In genomic region chr7:82358923-82359322, GRCh38 we compare ENCODE assay signal across 21 cellular contexts.
DNase-seq lines count a peak whose midpoint lies in the region; ATAC-seq and TF ChIP-seq lines count a peak whose summit lies in the region.
"Had no signal": no experiment of that assay in that cellular context is flagged by ENCODE, and none has a peak within 500 bp of the region (broad histone marks: within the 10 kb centered on the region; RNA-seq: fewer than 3 reads in every experiment).

No MANE protein-coding gene starts in this region.

- H3K79me2 ChIP-seq in neural progenitor cell (ENCODE audit: low read depth) (no peaks in the 10 kb centered on the region), Karpas-422 (ENCODE audit: low read length) (no peaks in the 10 kb centered on the region)

- H2AFZ ChIP-seq in neural progenitor cell (replicated peaks) = peak overlapping the region; percentile 58
- H2AFZ ChIP-seq in Karpas-422 (ENCODE audit: low read length) = no peak overlapping the region
- H2AFZ ChIP-seq: GM23248 had no signal

- H3K4me1 Mint-ChIP-seq in WTC11 (peaks cover 40% of the 10 kb centered on the region), neural progenitor cell (peaks cover 37% of the 10 kb centered on the region)
- H3K4me1 Mint-ChIP-seq: B cell; CD4-positive, CD25-positive, alpha-beta regulatory T cell had no signal

- no peaks in the 10 kb centered on the region for H4K20me1 ChIP-seq in neural progenitor cell (ENCODE audit: low read depth)
- H4K20me1 ChIP-seq in Karpas-422 (ENCODE audit: insufficient read depth, low read depth, low read length) = no peaks in the 10 kb centered on the region
- H4K20me1 ChIP-seq: BLaER1 had no signal

- H3K4me3 ChIP-seq in dorsolateral prefrontal cortex (peak overlapping the region in 15 of 59 donors; percentile 1 to 37 (median 23)), neural progenitor cell (no peak overlapping the region), Karpas-422 (ENCODE audit: low read length) (no peak overlapping the region)
- H3K4me3 ChIP-seq: BLaER1, GM23248 had no signal

- H3K9me3 ChIP-seq in neural progenitor cell (ENCODE audit: low read depth) (no peaks in the 10 kb centered on the region), Karpas-422 (ENCODE audit: low read length) (peaks cover 22% of the 10 kb centered on the region; the same call in 1 of the 2 replicates)
- H3K9me3 ChIP-seq: BLaER1, Caco-2 had no signal

- intact Hi-C loops in dorsolateral prefrontal cortex (cut with DNase I) = loop anchor here in 1 of 2 donors (10.0 kb wide), 1 partner anchor 86 kb away; the partner anchor contains the start of gene CACNA2D1

- no peak overlapping the region for H3K4me2 ChIP-seq in neural progenitor cell
- H3K4me2 ChIP-seq in Karpas-422 (ENCODE audit: low read depth, low read length, poor library complexity, severe bottlenecking) = no peak overlapping the region
- H3K4me2 ChIP-seq: BLaER1 had no signal

- H3K27ac ChIP-seq in dorsolateral prefrontal cortex (peak overlapping the region in 48 of 59 donors; percentile 0 to 77 (median 44)), neural progenitor cell (no peak overlapping the region), Karpas-422 (ENCODE audit: low read length) (no peak overlapping the region)
- H3K27ac ChIP-seq: 22Rv1, BLaER1, C4-2B, GM23248 had no signal

- no peak for TF ChIP-seq CTCF in WTC11 (IDR thresholded peaks at IDR 0.05)
- TF ChIP-seq CTCF in dorsolateral prefrontal cortex (IDR thresholded peaks at IDR 0.05 in 54 of 56, conservative IDR thresholded peaks at IDR 0.05 in 2 of 56; ENCODE audit: low read depth in 1 of 56, partially characterized antibody in 56 of 56) = no peak
- no peak for TF ChIP-seq CTCF in neural progenitor cell (IDR thresholded peaks at IDR 0.05)

- no peaks in the 10 kb centered on the region for H3F3A ChIP-seq in neural progenitor cell (ENCODE audit: low read depth)

- no peaks in the 10 kb centered on the region for H3K36me3 Mint-ChIP-seq in WTC11
- no peaks in the 10 kb centered on the region for H3K36me3 Mint-ChIP-seq in neural progenitor cell
- H3K36me3 Mint-ChIP-seq: CD4-positive, CD25-positive, alpha-beta regulatory T cell; CD8-positive, alpha-beta T cell had no signal

- DNase-seq in DMS 273 (lab: John Stamatoyannopoulos, UW; ENCODE audit: unreplicated experiment) (peak; percentile 36), DMS 273 treated with DMSO at 0.1 percent for 48 hours (lab: John Stamatoyannopoulos, UW) (no peak), WTC11 (ENCODE audit: low spot score) (no peak), dorsolateral prefrontal cortex (no peak), neural progenitor cell (ENCODE audit: low spot score) (no peak), Karpas-422 (no peak)
- DNase-seq: Caco-2; CD4-positive, CD25-positive, alpha-beta regulatory T cell; CD8-positive, alpha-beta T cell; DMS79; EL; GDM1; GM23248; H7; HCEC 1CT had no signal

- H3K9ac ChIP-seq in neural progenitor cell (no peak overlapping the region), Karpas-422 (ENCODE audit: low read length) (no peak overlapping the region)
- H3K9ac ChIP-seq: BLaER1, GM23248 had no signal

- H3K4me1 ChIP-seq in neural progenitor cell (peaks cover 24% of the 10 kb centered on the region), Karpas-422 (ENCODE audit: low read length) (no peaks in the 10 kb centered on the region)
- H3K4me1 ChIP-seq: BLaER1, Caco-2 had no signal

- H3K9me2 ChIP-seq in Karpas-422 (replicated peaks; ENCODE audit: insufficient read depth, low read length) = no peaks in the 10 kb centered on the region

- H3K27me3 Mint-ChIP-seq in WTC11 (ENCODE audit: low read depth) (no peaks in the 10 kb centered on the region), neural progenitor cell (ENCODE audit: insufficient read depth, low read depth) (peaks cover 4% of the 10 kb centered on the region)
- H3K27me3 Mint-ChIP-seq: B cell; CD4-positive, CD25-positive, alpha-beta regulatory T cell had no signal

- H3K27me3 ChIP-seq in dorsolateral prefrontal cortex (no peaks in the 10 kb centered on the region), neural progenitor cell (no peaks in the 10 kb centered on the region), Karpas-422 (ENCODE audit: low read length) (no peaks in the 10 kb centered on the region)
- H3K27me3 ChIP-seq: BLaER1 had no signal

- H3K9me3 Mint-ChIP-seq in WTC11 (no peaks in the 10 kb centered on the region), neural progenitor cell (no peaks in the 10 kb centered on the region)
- H3K9me3 Mint-ChIP-seq: CD8-positive, alpha-beta T cell had no signal

- ATAC-seq in WTC11 (no peak), GM21717 (IDR thresholded peaks at IDR 0.05; ENCODE audit: unreplicated experiment) (no peak), HG02623 (IDR thresholded peaks at IDR 0.05; ENCODE audit: unreplicated experiment) (no peak)
- ATAC-seq: CD8-positive, alpha-beta T cell had no signal

- POLR2A ChIA-PET in WTC11 (lab: Charles Lee) = interaction anchor here (0.6 kb wide), 1 partner anchor 32 kb away, joined by 3 read pairs; no protein-coding TSS in a partner anchor

- no peak overlapping the region for H3K4me3 Mint-ChIP-seq in WTC11
- no peak overlapping the region for H3K4me3 Mint-ChIP-seq in neural progenitor cell
- H3K4me3 Mint-ChIP-seq: B cell; CD4-positive, CD25-positive, alpha-beta regulatory T cell; CD8-positive, alpha-beta T cell had no signal

- H3K27ac Mint-ChIP-seq in WTC11 (peak overlapping the region; percentile 89), neural progenitor cell (no peak overlapping the region)
- H3K27ac Mint-ChIP-seq: B cell; CD4-positive, CD25-positive, alpha-beta regulatory T cell; CD8-positive, alpha-beta T cell had no signal

- H3K36me3 ChIP-seq in neural progenitor cell = no peaks in the 10 kb centered on the region
- H3K36me3 ChIP-seq in Karpas-422 (ENCODE audit: insufficient read depth, low read length) = no peaks in the 10 kb centered on the region
- H3K36me3 ChIP-seq: BLaER1 had no signal

- CTCF ChIA-PET in WTC11 (lab: Charles Lee) = interaction anchor here (1.0 to 1.4 kb wide), 3 partner anchors 124 to 194 kb away, joined by 3 to 6 read pairs (median 5); no protein-coding TSS in a partner anchor

TF ChIP-seq in WTC11, 78 proteins besides CTCF, POLR2A, EP300 and RAD21 (continues in another document):
- no peak for TF ChIP-seq SP1 (CRISPR knock-in tag; conservative IDR thresholded peaks at IDR 0.05)
- no peak for TF ChIP-seq TEAD4 (CRISPR knock-in tag; IDR thresholded peaks at IDR 0.05)
- TF ChIP-seq HMGA2 (CRISPR knock-in tag; IDR thresholded peaks at IDR 0.05) = no peak
- TF ChIP-seq USF2 (CRISPR knock-in tag; IDR thresholded peaks at IDR 0.05) = no peak
- no peak for TF ChIP-seq IRF1 (CRISPR knock-in tag; IDR thresholded peaks at IDR 0.05)
- TF ChIP-seq NFATC4 (CRISPR knock-in tag; IDR thresholded peaks at IDR 0.05) = no peak
- no peak for TF ChIP-seq ZNF121 (CRISPR knock-in tag; IDR thresholded peaks at IDR 0.05)
- no peak for TF ChIP-seq NR1H2 (CRISPR knock-in tag; IDR thresholded peaks at IDR 0.05)
- no peak for TF ChIP-seq PRDM15 (CRISPR knock-in tag; IDR thresholded peaks at IDR 0.05)
- no peak for TF ChIP-seq SOX15 (CRISPR knock-in tag; IDR thresholded peaks at IDR 0.05)
- TF ChIP-seq GTF2I (CRISPR knock-in tag; conservative IDR thresholded peaks at IDR 0.05) = no peak
- TF ChIP-seq SMAD3 (CRISPR knock-in tag; IDR thresholded peaks at IDR 0.05; ENCODE audit: borderline replicate concordance) = no peak
- no peak for TF ChIP-seq RELA (CRISPR knock-in tag; IDR thresholded peaks at IDR 0.05; ENCODE audit: borderline replicate concordance)

Comparison
In these comparisons a context has a peak if more than half of its experiments do, and no peak if none do; other contexts are left out.
1. H3K27ac ChIP-seq: peak in dorsolateral prefrontal cortex (48 of 59); none in neural progenitor cell (single experiment) and Karpas-422 (single experiment).